ENCODE assay signal across 8 cellular contexts in the genomic region with DNA sequence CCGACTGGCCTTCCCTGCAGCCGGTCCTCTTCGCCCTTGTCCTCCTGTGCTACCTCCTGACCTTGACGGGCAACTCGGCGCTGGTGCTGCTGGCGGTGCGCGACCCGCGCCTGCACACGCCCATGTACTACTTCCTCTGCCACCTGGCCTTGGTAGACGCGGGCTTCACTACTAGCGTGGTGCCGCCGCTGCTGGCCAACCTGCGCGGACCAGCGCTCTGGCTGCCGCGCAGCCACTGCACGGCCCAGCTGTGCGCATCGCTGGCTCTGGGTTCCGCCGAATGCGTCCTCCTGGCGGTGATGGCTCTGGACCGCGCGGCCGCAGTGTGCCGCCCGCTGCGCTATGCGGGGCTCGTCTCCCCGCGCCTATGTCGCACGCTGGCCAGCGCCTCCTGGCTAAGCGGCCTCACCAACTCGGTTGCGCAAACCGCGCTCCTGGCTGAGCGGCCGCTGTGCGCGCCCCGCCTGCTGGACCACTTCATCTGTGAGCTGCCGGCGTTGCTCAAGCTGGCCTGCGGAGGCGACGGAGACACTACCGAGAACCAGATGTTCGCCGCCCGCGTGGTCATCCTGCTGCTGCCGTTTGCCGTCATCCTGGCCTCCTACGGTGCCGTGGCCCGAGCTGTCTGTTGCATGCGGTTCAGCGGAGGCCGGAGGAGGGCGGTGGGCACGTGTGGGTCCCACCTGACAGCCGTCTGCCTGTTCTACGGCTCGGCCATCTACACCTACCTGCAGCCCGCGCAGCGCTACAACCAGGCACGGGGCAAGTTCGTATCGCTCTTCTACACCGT.
DNase-seq lines count a peak whose midpoint lies in the region; ATAC-seq lines count a peak whose summit lies in the region.

No MANE protein-coding gene starts in this region.

- no peak for ATAC-seq in HG03159 (IDR thresholded peaks at IDR 0.05; ENCODE audit: unreplicated experiment)

- peak; percentile 89 for DNase-seq in ELF-1 (ENCODE audit: low read depth, low spot score)
- DNase-seq in NCI-H2227 treated with DMSO at 0.1 percent for 48 hours (lab: John Stamatoyannopoulos, UW), result peak; percentile 42
- peak; percentile 34 for DNase-seq in brain pericyte (ENCODE audit: low read depth, low spot score)
- DNase-seq in iris pigment epithelial cell (ENCODE audit: low read depth), result peak; percentile 76
- peak; percentile 22 to 27 for DNase-seq in stimulated activated CD4-positive, alpha-beta T cell treated with anti-CD3 and anti-CD28 coated beads, Interleukin-4, amount 100 ng/mL, for 4 hours
- DNase-seq in NCI-H446 treated with DMSO at 0.1 percent for 48 hours (lab: John Stamatoyannopoulos, UW), result no peak
- no peak for DNase-seq in NCI-H2171 (lab: John Stamatoyannopoulos, UW)

Comparison
In these comparisons a context has a peak if more than half of its experiments do, and no peak if none do; other contexts are left out.
1. DNase-seq: peak in ELF-1 (single experiment), NCI-H2227 treated with DMSO at 0.1 percent for 48 hours (single experiment), brain pericyte (single experiment), iris pigment epithelial cell (single experiment) and stimulated activated CD4-positive, alpha-beta T cell treated with anti-CD3 and anti-CD28 coated beads, Interleukin-4, amount 100 ng/mL, for 4 hours (2 of 2); none in NCI-H446 treated with DMSO at 0.1 percent for 48 hours (single experiment) and NCI-H2171 (single experiment).